Comparison of ENCODE assay signal across 13 cellular contexts in genomic region chr7:2628137-2628482, GRCh38. TPM values are rescaled to one million over a fixed set of nuclear protein-coding genes. Genes with fewer than 3 reads are reported as not detected.
"Had no signal": no experiment of that assay in that cellular context is flagged by ENCODE, and none has a peak within 500 bp of the region (broad histone marks: within the 10 kb centered on the region; RNA-seq: fewer than 3 reads in every experiment).

No MANE protein-coding gene starts in this region.

- H3K36me3 Mint-ChIP-seq: stimulated activated memory B cell treated with anti-CD40 and anti-IgM and Interleukin-4, amounts not matched to agents 10 μg/mL and 1 μg/mL and 100 μg/mL, for 72 hours had no signal

- H3K4me3 ChIP-seq: body of pancreas, transverse colon had no signal

- H3K27ac ChIP-seq: body of pancreas had no signal

- H3K9me3 Mint-ChIP-seq: activated naive CD4-positive, alpha-beta T cell treated with anti-CD3 and anti-CD28 coated beads, Interleukin-2, amount 50 U/mL, for 72 hours; effector memory CD8-positive, alpha-beta T cell; stimulated activated memory B cell treated with anti-CD40 and anti-IgM and Interleukin-4, amounts not matched to agents 10 μg/mL and 1 μg/mL and 100 μg/mL, for 72 hours had no signal

- H3K27me3 Mint-ChIP-seq: stimulated activated memory B cell treated with anti-CD40 and anti-IgM and Interleukin-4, amounts not matched to agents 10 μg/mL and 1 μg/mL and 100 μg/mL, for 72 hours had no signal

- H3K9me3 ChIP-seq: body of pancreas, transverse colon had no signal

- H3K36me3 ChIP-seq: transverse colon had no signal

- H3K27me3 ChIP-seq: body of pancreas, transverse colon had no signal

- DNase-seq: activated CD4-positive, alpha-beta T cell treated with anti-CD3 and anti-CD28 coated beads, Interleukin-2, amount 50 U/mL, for 4 hours; activated CD4-positive, CD25-positive, alpha-beta regulatory T cell treated with anti-CD3 and anti-CD28 coated beads, Interleukin-2, amount 50 U/mL, for 72 hours; activated T-cell treated with anti-CD3 and anti-CD28 coated beads, Interleukin-2, amount 50 U/mL, for 1 hour; amniotic stem cell; body of pancreas; effector memory CD8-positive, alpha-beta T cell; erythroblast; left colon; right cardiac atrium; stimulated activated CD4-positive, alpha-beta T cell treated with anti-CD3 and anti-CD28 coated beads, Interleukin-1b, Interleukin-23, amount 100 ng/mL, for 48 hours; transverse colon had no signal

- H3K4me3 Mint-ChIP-seq: effector memory CD8-positive, alpha-beta T cell; stimulated activated memory B cell treated with anti-CD40 and anti-IgM and Interleukin-4, amounts not matched to agents 10 μg/mL and 1 μg/mL and 100 μg/mL, for 72 hours had no signal

- ATAC-seq: activated naive CD4-positive, alpha-beta T cell treated with anti-CD3 and anti-CD28 coated beads, Interleukin-2, amount 50 U/mL, for 72 hours; body of pancreas; effector memory CD8-positive, alpha-beta T cell; left colon; right cardiac atrium; stimulated activated memory B cell treated with anti-CD40 and anti-IgM and Interleukin-4, amounts not matched to agents 10 μg/mL and 1 μg/mL and 100 μg/mL, for 72 hours had no signal

- H3K27ac Mint-ChIP-seq: activated naive CD4-positive, alpha-beta T cell treated with anti-CD3 and anti-CD28 coated beads, Interleukin-2, amount 50 U/mL, for 72 hours; effector memory CD8-positive, alpha-beta T cell; stimulated activated memory B cell treated with anti-CD40 and anti-IgM and Interleukin-4, amounts not matched to agents 10 μg/mL and 1 μg/mL and 100 μg/mL, for 72 hours had no signal

RNA-seq across cellular contexts. Expression of gene AMZ1, which starts 59.9 kb away (rescaled TPM):
- total RNA-seq: body of pancreas had no signal
